Comparison of ENCODE assay signal across 1 cellular context in genomic region chr2:60536716-60537115, GRCh38.
TF ChIP-seq lines count a peak whose summit lies in the region.

No MANE protein-coding gene starts in this region.

TF ChIP-seq in neural cell, 6 proteins besides CTCF, POLR2A, EP300 and RAD21 (continued from another document):
- TF ChIP-seq REST (IDR thresholded peaks at IDR 0.05; ENCODE audit: borderline replicate concordance) = no peak
